In genomic region chr16:62638964-62639861, GRCh38 we compare ENCODE assay signal across 13 cellular contexts.
DNase-seq lines count a peak whose midpoint lies in the region; ATAC-seq and TF ChIP-seq lines count a peak whose summit lies in the region.
"Had no signal": no experiment of that assay in that cellular context is flagged by ENCODE, and none has a peak within 500 bp of the region (broad histone marks: within the 10 kb centered on the region; RNA-seq: fewer than 3 reads in every experiment).

No MANE protein-coding gene starts in this region.

- no peak overlapping the region for H3K27ac ChIP-seq in CD4-positive, alpha-beta T cell (ENCODE audit: low read depth, low read length)
- peak overlapping the region; percentile 71 for H3K27ac ChIP-seq in MM.1S (ENCODE audit: low read length)
- H3K27ac ChIP-seq: RWPE1 had no signal

- POLR2A ChIA-PET in CD4-positive, alpha-beta T cell (lab: Charles Lee), result no interaction called here

- CTCF ChIA-PET in CD4-positive, alpha-beta T cell (lab: Charles Lee), result no interaction called here

- H3K4me1 Mint-ChIP-seq in CD4-positive, alpha-beta T cell (ENCODE audit: low read depth), result no peaks in the 10 kb centered on the region

- no peaks in the 10 kb centered on the region for H3K27me3 Mint-ChIP-seq in CD4-positive, alpha-beta T cell
- H3K27me3 Mint-ChIP-seq: naive thymus-derived CD4-positive, alpha-beta T cell had no signal

- peak; percentile 24 for ATAC-seq in CD4-positive, alpha-beta T cell (ENCODE audit: poor library complexity)
- ATAC-seq in GM19023 (IDR thresholded peaks at IDR 0.05; ENCODE audit: unreplicated experiment) (peak; percentile 76), HG02763 (IDR thresholded peaks at IDR 0.05; ENCODE audit: unreplicated experiment) (peak; percentile 73)
- ATAC-seq: naive thymus-derived CD4-positive, alpha-beta T cell had no signal

- peaks cover 17% of the 10 kb centered on the region for H3K9me3 Mint-ChIP-seq in CD4-positive, alpha-beta T cell

- H3K36me3 Mint-ChIP-seq in CD4-positive, alpha-beta T cell (ENCODE audit: low read depth), result no peaks in the 10 kb centered on the region

- H3K36me3 ChIP-seq in MM.1S (replicated peaks; ENCODE audit: insufficient read depth, low read length), result no peaks in the 10 kb centered on the region

- H3K4me3 ChIP-seq in MM.1S (ENCODE audit: low read length) (peak overlapping the region; percentile 45), foreskin fibroblast (ENCODE audit: low read depth in 1 of 2, low read length in 2 of 2) (no peak overlapping the region)

- H3K27ac Mint-ChIP-seq in CD4-positive, alpha-beta T cell, result no peak overlapping the region

- no peaks in the 10 kb centered on the region for H3K9me2 ChIP-seq in MM.1S (replicated peaks; ENCODE audit: insufficient read depth, low read length)

- peak overlapping the region; percentile 3; the same call in 1 of the 2 replicates for H3K9ac ChIP-seq in MM.1S (ENCODE audit: low read length)

- H3F3A ChIP-seq in MM.1S (ENCODE audit: insufficient read depth, low read length), result peaks cover 26% of the 10 kb centered on the region

- intact Hi-C loops in CD4-positive, alpha-beta T cell (cut with DNase I, micrococcal nuclease), result no loop called here

- peak overlapping the region; percentile 74 for H3K4me2 ChIP-seq in MM.1S (ENCODE audit: low read depth, low read length)

- H2AFZ ChIP-seq in MM.1S (ENCODE audit: low read length), result peak overlapping the region; percentile 57

- TF ChIP-seq CTCF in CD4-positive, alpha-beta T cell (IDR thresholded peaks at IDR 0.05), result no peak
- TF ChIP-seq CTCF in MM.1S (IDR thresholded peaks at IDR 0.05; ENCODE audit: low read length) (peak; percentile 35), foreskin fibroblast (IDR thresholded peaks at IDR 0.05; ENCODE audit: low read depth, low read length) (no peak)

- peaks cover 25% of the 10 kb centered on the region for H3K4me1 ChIP-seq in MM.1S (ENCODE audit: low read length)

- H4K20me1 ChIP-seq in MM.1S (ENCODE audit: insufficient read depth, low read length), result no peaks in the 10 kb centered on the region

- H3K4me3 Mint-ChIP-seq in CD4-positive, alpha-beta T cell, result no peak overlapping the region

- no peaks in the 10 kb centered on the region for H3K79me2 ChIP-seq in MM.1S (ENCODE audit: low read length)

- DNase-seq in CD4-positive, alpha-beta T cell, result no peak
- DNase-seq in MM.1S (peak; percentile 93), foreskin fibroblast (no peak), NOMO-1 treated with DMSO at 0.1 percent for 48 hours (lab: John Stamatoyannopoulos, UW; ENCODE audit: unreplicated experiment) (no peak)
- no peak for DNase-seq in stimulated activated naive CD4-positive, alpha-beta T cell (lab: John Stamatoyannopoulos, UW)
- no peak for DNase-seq in effector CD8-positive, alpha-beta T cell (lab: John Stamatoyannopoulos, UW)
- DNase-seq: activated CD4-positive, alpha-beta T cell treated with anti-CD3 and anti-CD28 coated beads for 1 hour; effector memory CD4-positive, alpha-beta T cell; NCI-H1436 had no signal

- H3K27me3 ChIP-seq in CD4-positive, alpha-beta T cell (ENCODE audit: control insufficient read depth, insufficient read depth, low read length), result no peaks in the 10 kb centered on the region
- no peaks in the 10 kb centered on the region for H3K27me3 ChIP-seq in MM.1S (replicated peaks; ENCODE audit: insufficient read depth, low read length)

- H3K9me3 ChIP-seq in CD4-positive, alpha-beta T cell (ENCODE audit: control insufficient read depth, low read length), result peaks cover 10% of the 10 kb centered on the region
- no peaks in the 10 kb centered on the region for H3K9me3 ChIP-seq in MM.1S (replicated peaks; ENCODE audit: insufficient read depth, low read length)

Comparison
In these comparisons a context has a peak if more than half of its experiments do, and no peak if none do; other contexts are left out.
1. ATAC-seq: peak in every context shown above with its lines; median percentile 76 in GM19023; 73 in HG02763; 24 in CD4-positive, alpha-beta T cell.